ENCODE assay signal across 1 cellular context in the genomic region with DNA sequence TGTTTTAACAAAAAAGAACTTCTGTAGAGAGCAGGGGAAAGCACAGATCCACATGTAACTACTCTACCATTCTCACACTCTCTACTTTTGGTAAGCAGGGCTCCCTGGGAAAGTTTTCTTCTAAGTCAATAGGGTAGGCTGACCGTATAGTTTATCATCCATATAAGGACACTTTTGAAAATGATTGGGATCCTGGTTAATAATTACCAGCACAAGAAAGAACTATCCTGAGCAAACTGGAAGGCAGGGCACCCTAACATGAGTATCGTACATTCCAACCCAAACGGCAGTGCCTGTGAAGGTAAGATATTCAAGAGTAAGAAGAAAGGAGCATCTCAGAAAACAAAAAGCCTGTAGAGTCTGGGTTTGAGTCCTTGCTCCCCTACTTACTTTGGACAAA.
TF ChIP-seq lines count a peak whose summit lies in the region.

No MANE protein-coding gene starts in this region.

TF ChIP-seq in A549, 52 proteins besides CTCF, POLR2A, EP300 and RAD21 (continued from another document):
- TF ChIP-seq CEBPB (IDR thresholded peaks at IDR 0.05) = no peak
- no peak for TF ChIP-seq EHF (CRISPR knock-in tag; IDR thresholded peaks at IDR 0.05)
- TF ChIP-seq RFX5 (IDR thresholded peaks at IDR 0.05) = no peak
- TF ChIP-seq SMC3 (IDR thresholded peaks at IDR 0.05) = no peak
- no peak for TF ChIP-seq MYC (IDR thresholded peaks at IDR 0.05; ENCODE audit: borderline replicate concordance, low read length)
- TF ChIP-seq HEYL (CRISPR knock-in tag; IDR thresholded peaks at IDR 0.05) = no peak
- no peak for TF ChIP-seq FOXS1 (CRISPR knock-in tag; IDR thresholded peaks at IDR 0.05)
- no peak for TF ChIP-seq KDM5A (IDR thresholded peaks at IDR 0.05)
